Comparison of ENCODE assay signal across 17 cellular contexts in the genomic region with DNA sequence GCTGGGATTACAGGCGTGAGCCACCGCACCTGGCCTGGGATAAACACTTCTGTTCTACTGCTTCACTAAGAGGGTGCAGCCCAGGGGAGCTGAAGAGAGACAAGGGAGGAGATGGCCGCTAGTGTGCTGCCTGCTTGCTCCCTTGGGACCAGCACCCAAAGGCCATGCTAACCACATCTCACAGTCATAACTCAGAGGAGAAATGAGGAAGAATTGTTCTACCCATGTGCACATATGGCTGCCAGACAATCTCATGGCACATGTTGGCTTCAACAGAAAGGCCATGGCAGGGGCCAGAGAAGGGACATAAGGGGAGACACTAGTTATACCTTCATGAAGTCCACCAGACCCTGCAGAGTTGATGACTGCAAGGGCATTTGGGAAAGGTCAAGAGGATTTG. TPM values are rescaled to one million over a fixed set of nuclear protein-coding genes. Genes with fewer than 3 reads are reported as not detected.
A peak's percentile ranks its signal among the peaks of the same experiment; 100 is the strongest.
DNase-seq lines count a peak whose midpoint lies in the region; ATAC-seq and TF ChIP-seq lines count a peak whose summit lies in the region.
"Had no signal": no experiment of that assay in that cellular context is flagged by ENCODE, and none has a peak within 500 bp of the region (broad histone marks: within the 10 kb centered on the region; RNA-seq: fewer than 3 reads in every experiment).

No MANE protein-coding gene starts in this region.

- TF ChIP-seq POLR2A in suprapubic skin (IDR thresholded peaks at IDR 0.05): no peak

- TF ChIP-seq CTCF in suprapubic skin (IDR thresholded peaks at IDR 0.05): no peak

- no peak for DNase-seq in activated CD8-positive, alpha-beta memory T cell treated with anti-CD3 and anti-CD28 coated beads for 24 hours
- DNase-seq in suprapubic skin (ENCODE audit: low spot score in 2 of 2) (no peak), KG1 (lab: John Stamatoyannopoulos, UW) (no peak), pons (ENCODE audit: low spot score) (no peak)
- DNase-seq: activated T-cell treated with anti-CD3 and anti-CD28 coated beads, Interleukin-2, amount 50 U/mL, for 1 hour; IMR-90; NCI-H187; small intestine; WERI-Rb-1 had no signal

- WGBS in suprapubic skin: 100% methylated on average over 2 of the region's 3 CpGs

- no peak for TF ChIP-seq EP300 in suprapubic skin (IDR thresholded peaks at IDR 0.05)

- no peaks in the 10 kb centered on the region for H3K9me3 ChIP-seq in suprapubic skin

- H3K36me3 ChIP-seq in suprapubic skin: peaks cover 7% of the 10 kb centered on the region
- H3K36me3 ChIP-seq: WERI-Rb-1 had no signal

- H3K27ac ChIP-seq in suprapubic skin: no peak overlapping the region
- H3K27ac ChIP-seq: WERI-Rb-1 had no signal

- ATAC-seq in GM18502 (IDR thresholded peaks at IDR 0.05; ENCODE audit: poor library complexity, unreplicated experiment): peak; percentile 69
- ATAC-seq in GM19463 (IDR thresholded peaks at IDR 0.05; ENCODE audit: unreplicated experiment): peak; percentile 79
- peak; percentile 75 for ATAC-seq in HG02840 (IDR thresholded peaks at IDR 0.05; ENCODE audit: low FRiP score, unreplicated experiment)
- ATAC-seq in HG03439 (IDR thresholded peaks at IDR 0.05; ENCODE audit: unreplicated experiment): peak; percentile 60

- no peak overlapping the region for H3K4me3 ChIP-seq in suprapubic skin

- no peaks in the 10 kb centered on the region for H3K27me3 ChIP-seq in suprapubic skin

- no peaks in the 10 kb centered on the region for H3K4me1 ChIP-seq in suprapubic skin

RNA-seq across cellular contexts. Expression of gene CLDN22, which starts 22.4 kb away (rescaled TPM):
- not detected for total RNA-seq in suprapubic skin
- total RNA-seq: astrocyte, glomerular endothelial cell, H4, IMR-90, SK-MEL-5 had no signal

RNA-seq across cellular contexts. Expression of gene CLDN24, which starts 24.6 kb away (rescaled TPM):
- not detected for total RNA-seq in suprapubic skin
- total RNA-seq: astrocyte, glomerular endothelial cell, H4, IMR-90, SK-MEL-5 had no signal
